ENCODE assay signal across 1 cellular context in the genomic region with DNA sequence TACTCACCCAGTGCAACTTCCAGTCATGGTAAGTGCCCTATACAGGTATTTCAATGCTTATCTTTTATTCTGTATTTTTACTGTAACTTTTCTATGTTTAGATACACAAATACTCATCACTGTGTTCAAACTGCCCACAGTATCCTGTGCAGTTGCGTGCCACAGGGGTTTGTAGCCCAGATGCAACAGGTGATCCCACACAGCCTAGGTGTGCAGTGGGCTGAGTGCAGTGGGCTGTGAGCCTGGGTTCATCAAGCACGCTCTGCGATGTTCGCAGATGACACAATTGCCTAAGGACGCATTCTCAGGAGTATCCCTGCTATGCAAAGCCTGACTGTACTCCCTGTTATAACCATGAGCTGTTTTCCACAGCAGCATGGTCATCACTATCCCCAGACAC.
TF ChIP-seq lines count a peak whose summit lies in the region.

No MANE protein-coding gene starts in this region.

TF ChIP-seq in IMR-90, 13 proteins besides CTCF, POLR2A, EP300 and RAD21:
- TF ChIP-seq, protein P1, sequence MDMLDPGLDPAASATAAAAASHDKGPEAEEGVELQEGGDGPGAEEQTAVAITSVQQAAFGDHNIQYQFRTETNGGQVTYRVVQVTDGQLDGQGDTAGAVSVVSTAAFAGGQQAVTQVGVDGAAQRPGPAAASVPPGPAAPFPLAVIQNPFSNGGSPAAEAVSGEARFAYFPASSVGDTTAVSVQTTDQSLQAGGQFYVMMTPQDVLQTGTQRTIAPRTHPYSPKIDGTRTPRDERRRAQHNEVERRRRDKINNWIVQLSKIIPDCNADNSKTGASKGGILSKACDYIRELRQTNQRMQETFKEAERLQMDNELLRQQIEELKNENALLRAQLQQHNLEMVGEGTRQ (IDR thresholded peaks at IDR 0.05; ENCODE audit: low read depth, low read length), result no peak
- no peak for TF ChIP-seq CHD1 (IDR thresholded peaks at IDR 0.05; ENCODE audit: low read depth, low read length)
